ENCODE assay signal across 11 cellular contexts in genomic region chr3:30602946-30603345, GRCh38. TPM values are rescaled to one million over a fixed set of nuclear protein-coding genes. Genes with fewer than 3 reads are reported as not detected.
DNase-seq lines count a peak whose midpoint lies in the region; ATAC-seq lines count a peak whose summit lies in the region.
"Had no signal": no experiment of that assay in that cellular context is flagged by ENCODE, and none has a peak within 500 bp of the region (broad histone marks: within the 10 kb centered on the region; RNA-seq: fewer than 3 reads in every experiment).

No MANE protein-coding gene starts in this region.

- no peaks in the 10 kb centered on the region for H3K9me3 Mint-ChIP-seq in dendritic cell treated with granulocyte-macrophage colony-stimulating factor and Interleukin-4, amounts not matched to agents 40 ng/mL and 50 ng/mL, for 4 days
- H3K9me3 Mint-ChIP-seq: endodermal cell had no signal

- no peaks in the 10 kb centered on the region for H3K27me3 Mint-ChIP-seq in dendritic cell treated with granulocyte-macrophage colony-stimulating factor and Interleukin-4, amounts not matched to agents 40 ng/mL and 50 ng/mL, for 4 days

- H3K27ac Mint-ChIP-seq in dendritic cell treated with granulocyte-macrophage colony-stimulating factor and Interleukin-4, amounts not matched to agents 40 ng/mL and 50 ng/mL, for 4 days = peak overlapping the region; percentile 92
- H3K27ac Mint-ChIP-seq: brain, endodermal cell had no signal

- peak; percentile 38 for ATAC-seq in GM18907 (IDR thresholded peaks at IDR 0.05; ENCODE audit: unreplicated experiment)
- no peak for ATAC-seq in HG02763 (IDR thresholded peaks at IDR 0.05; ENCODE audit: unreplicated experiment)
- no peak for ATAC-seq in HG03457 (IDR thresholded peaks at IDR 0.05; ENCODE audit: unreplicated experiment)

- H3K36me3 Mint-ChIP-seq in dendritic cell treated with granulocyte-macrophage colony-stimulating factor and Interleukin-4, amounts not matched to agents 40 ng/mL and 50 ng/mL, for 4 days (ENCODE audit: low read depth) = peaks cover 11% of the 10 kb centered on the region
- H3K36me3 Mint-ChIP-seq: brain had no signal

- intact Hi-C loops in dendritic cell treated with granulocyte-macrophage colony-stimulating factor and Interleukin-4, amounts not matched to agents 40 ng/mL and 50 ng/mL, for 4 days (cut with micrococcal nuclease) = loop anchor here (10.0 kb wide), 2 partner anchors 108 to 378 kb away; no protein-coding TSS in a partner anchor

- peaks cover 47% of the 10 kb centered on the region for H3K4me1 Mint-ChIP-seq in dendritic cell treated with granulocyte-macrophage colony-stimulating factor and Interleukin-4, amounts not matched to agents 40 ng/mL and 50 ng/mL, for 4 days (ENCODE audit: low read depth)

- H3K4me3 Mint-ChIP-seq in dendritic cell treated with granulocyte-macrophage colony-stimulating factor and Interleukin-4, amounts not matched to agents 40 ng/mL and 50 ng/mL, for 4 days = no peak overlapping the region
- H3K4me3 Mint-ChIP-seq: brain, endodermal cell had no signal

- peak; percentile 16 for DNase-seq in NOMO-1 treated with DMSO at 0.1 percent for 48 hours (lab: John Stamatoyannopoulos, UW; ENCODE audit: unreplicated experiment)
- no peak for DNase-seq in NOMO-1 treated with dmso at 0.1 percent for 144 hours (lab: John Stamatoyannopoulos, UW; ENCODE audit: unreplicated experiment)
- DNase-seq in MV-4-11 (lab: John Stamatoyannopoulos, UW) = peak; percentile 82
- DNase-seq in H4 (ENCODE audit: low spot score) = no peak
- DNase-seq: endodermal cell, NCI-H187 treated with DMSO at 0.1 percent for 48 hours had no signal

RNA-seq across cellular contexts. Expression of gene TGFBR2, which starts 3.5 kb away (rescaled TPM):
- 9.0 and 13.4 TPM in 2 replicates for total RNA-seq in H4 (2014; rRNA removed; shearing (Covaris generic))

Comparison
In these comparisons a context has a peak if more than half of its experiments do, and no peak if none do; other contexts are left out.
1. DNase-seq: peak in NOMO-1 treated with DMSO at 0.1 percent for 48 hours (single experiment) and MV-4-11 (single experiment); none in NOMO-1 treated with dmso at 0.1 percent for 144 hours (single experiment) and H4 (single experiment).